ENCODE assay signal across 17 cellular contexts in genomic region chr6:11753798-11754197, GRCh38. TPM values are rescaled to one million over a fixed set of nuclear protein-coding genes. Genes with fewer than 3 reads are reported as not detected.
DNase-seq lines count a peak whose midpoint lies in the region; ATAC-seq, FAIRE-seq and TF ChIP-seq lines count a peak whose summit lies in the region.
"Had no signal": no experiment of that assay in that cellular context is flagged by ENCODE, and none has a peak within 500 bp of the region (broad histone marks: within the 10 kb centered on the region; RNA-seq: fewer than 3 reads in every experiment).

No MANE protein-coding gene starts in this region.

- H3K9me3 Mint-ChIP-seq in astrocyte (ENCODE audit: unreplicated experiment) = peaks cover 12% of the 10 kb centered on the region

- no peak overlapping the region for H3K27ac Mint-ChIP-seq in astrocyte (ENCODE audit: unreplicated experiment)
- H3K27ac Mint-ChIP-seq: CD4-positive, alpha-beta memory T cell had no signal

- CTCF ChIA-PET in HEK293 (lab: Yijun Ruan, JAX) = interaction anchor here (0.8 kb wide), 1 partner anchor 9 kb away, joined by 4 read pairs; no protein-coding TSS in a partner anchor

- H2AFZ ChIP-seq in astrocyte (ENCODE audit: low read depth, low read length) (no peak overlapping the region), keratinocyte (ENCODE audit: control insufficient read depth, low read length) (no peak overlapping the region)

- H3K36me3 ChIP-seq in HEK293 (ENCODE audit: control insufficient read depth in 2 of 2, insufficient read depth in 1 of 2, low read length in 2 of 2) (no peaks in the 10 kb centered on the region), astrocyte (ENCODE audit: insufficient read depth, low read length) (no peaks in the 10 kb centered on the region), keratinocyte (ENCODE audit: control insufficient read depth in 2 of 2, extremely low read depth in 1 of 2, insufficient read depth in 2 of 2, low read length in 2 of 2) (peaks cover 2 to 6% of the 10 kb centered on the region in 2 experiments)
- H3K36me3 ChIP-seq: HAP-1 had no signal

- H3K4me1 ChIP-seq in HEK293 (ENCODE audit: control insufficient read depth, insufficient read depth, low read length) (peaks cover 13% of the 10 kb centered on the region), astrocyte (ENCODE audit: insufficient read depth, low read length) (peaks cover 6% of the 10 kb centered on the region), keratinocyte (ENCODE audit: control insufficient read depth, extremely low read depth, insufficient read depth, low read length) (peaks cover 24% of the 10 kb centered on the region)
- H3K4me1 ChIP-seq: HAP-1 had no signal

- H4K20me1 ChIP-seq in astrocyte (ENCODE audit: insufficient read depth, low read length) (no peaks in the 10 kb centered on the region), keratinocyte (ENCODE audit: control insufficient read depth, extremely low read depth, insufficient read depth, low read length) (no peaks in the 10 kb centered on the region)

- no peaks in the 10 kb centered on the region for H3K27me3 ChIP-seq in astrocyte (ENCODE audit: insufficient read depth, low read length)
- no peaks in the 10 kb centered on the region for H3K27me3 ChIP-seq in keratinocyte (ENCODE audit: control insufficient read depth, extremely low read depth, insufficient read depth, low read length)

- no peak overlapping the region for H3K4me3 ChIP-seq in HEK293 (ENCODE audit: low read depth, low read length)
- no peak overlapping the region for H3K4me3 ChIP-seq in astrocyte (ENCODE audit: insufficient read depth, low read depth, low read length)
- peak overlapping the region in 1 of 3 experiments; percentile 62 for H3K4me3 ChIP-seq in keratinocyte (ENCODE audit: control insufficient read depth in 2 of 3, extremely low read depth in 1 of 3, insufficient read depth in 2 of 3, low read depth in 1 of 3, low read length in 3 of 3)
- H3K4me3 ChIP-seq: HAP-1 had no signal

- ATAC-seq in GM19035 (IDR thresholded peaks at IDR 0.05; ENCODE audit: unreplicated experiment) (no peak), GM19455 (IDR thresholded peaks at IDR 0.05; ENCODE audit: unreplicated experiment) (no peak), GM18519 (IDR thresholded peaks at IDR 0.05; ENCODE audit: low FRiP score, unreplicated experiment) (no peak)

- POLR2A ChIA-PET in HEK293 (lab: Yijun Ruan, JAX) = no interaction called here

- H3K27ac ChIP-seq in HEK293 (ENCODE audit: extremely low read depth, low read depth, low read length) = no peak overlapping the region
- H3K27ac ChIP-seq in astrocyte (ENCODE audit: low read depth, low read length) = no peak overlapping the region
- peak overlapping the region; percentile 87 for H3K27ac ChIP-seq in keratinocyte (ENCODE audit: control insufficient read depth, insufficient read depth, low read length)

- H3K79me2 ChIP-seq in astrocyte (ENCODE audit: insufficient read depth, low read length) = no peaks in the 10 kb centered on the region
- no peaks in the 10 kb centered on the region for H3K79me2 ChIP-seq in keratinocyte (ENCODE audit: control insufficient read depth, insufficient read depth, low read length)

- FAIRE-seq in astrocyte (lab: Jason Lieb, UNC) (no peak), keratinocyte (lab: Jason Lieb, UNC) (no peak)
- FAIRE-seq: G401.6, GM12892, H54 had no signal

- dilution Hi-C loops in keratinocyte (cut with MboI; ENCODE audit: extremely low pct_ligation_motif_present, low sequenced_read_pairs) = no loop called here

- H3K4me1 Mint-ChIP-seq in astrocyte (ENCODE audit: low read depth, unreplicated experiment) = no peaks in the 10 kb centered on the region

- H3K4me2 ChIP-seq in astrocyte (ENCODE audit: low read length) (peak overlapping the region; percentile 43), keratinocyte (ENCODE audit: control insufficient read depth, extremely low read depth, insufficient read depth, low read depth, low read length) (peak overlapping the region; percentile 64)

- DNase-seq in astrocyte (ENCODE audit: low read depth) = no peak
- no peak for DNase-seq in keratinocyte (ENCODE audit: low read depth, low spot score)
- DNase-seq: C1 segment of cervical spinal cord; CD4-positive, alpha-beta memory T cell; COR-L47; DMS153; DND-41; GOT3 had no signal

- no peaks in the 10 kb centered on the region for H3K9me1 ChIP-seq in keratinocyte (ENCODE audit: control insufficient read depth, extremely low read depth, insufficient read depth, low read length)

- H3K36me3 Mint-ChIP-seq in astrocyte (ENCODE audit: low read depth, unreplicated experiment) = no peaks in the 10 kb centered on the region
- H3K36me3 Mint-ChIP-seq: CD4-positive, alpha-beta memory T cell had no signal

- no peaks in the 10 kb centered on the region for H3K27me3 Mint-ChIP-seq in astrocyte (ENCODE audit: low read depth, unreplicated experiment)

- TF ChIP-seq CTCF in HEK293 (tag by site-specific recombination; IDR thresholded peaks at IDR 0.05) (no peak), astrocyte (IDR thresholded peaks at IDR 0.05; ENCODE audit: insufficient read depth, low read depth, low read length) (no peak), keratinocyte (optimal IDR thresholded peaks at IDR 0.05 in 1 of 3, IDR thresholded peaks at IDR 0.05 in 1 of 3, conservative IDR thresholded peaks at IDR 0.05 in 1 of 3; ENCODE audit: extremely low read depth in 1 of 3, insufficient read depth in 2 of 3, low read length in 3 of 3) (no peak)

- H3K9ac ChIP-seq in astrocyte (ENCODE audit: low read length) = no peak overlapping the region
- no peak overlapping the region for H3K9ac ChIP-seq in keratinocyte (ENCODE audit: control insufficient read depth, extremely low read depth, insufficient read depth, low read length)

- H3K9me3 ChIP-seq in HEK293 (ENCODE audit: control insufficient read depth, insufficient read depth, low read depth, low read length) (no peaks in the 10 kb centered on the region), astrocyte (ENCODE audit: insufficient read depth, low read depth, low read length) (peaks cover 2% of the 10 kb centered on the region), keratinocyte (ENCODE audit: control insufficient read depth, low read depth, low read length) (peaks cover 1% of the 10 kb centered on the region)
- H3K9me3 ChIP-seq: HAP-1 had no signal

- H3K4me3 Mint-ChIP-seq in astrocyte (ENCODE audit: unreplicated experiment) = no peak overlapping the region
- H3K4me3 Mint-ChIP-seq: CD4-positive, alpha-beta memory T cell had no signal

TF ChIP-seq in HEK293, 187 proteins besides CTCF, POLR2A, EP300 and RAD21:
- no peak for TF ChIP-seq ZNF266 (tag by site-specific recombination; IDR thresholded peaks at IDR 0.05; ENCODE audit: low read depth)
- TF ChIP-seq ZNF214 (tag by site-specific recombination; IDR thresholded peaks at IDR 0.05; ENCODE audit: borderline replicate concordance) = peak; percentile 91

RNA-seq across cellular contexts. Expression of gene ADTRP, which starts 24.8 kb away (rescaled TPM):
- total RNA-seq in astrocyte = 0.58 and 0.68 TPM in 2 replicates
- 12.7 to 43.5 TPM (median 16.7 TPM) in 3 replicates for polyA plus RNA-seq in keratinocyte
- 38.0 TPM for polyA plus RNA-seq in keratinocyte (2011; ENCODE audit: low read depth)
- 16.9 and 33.9 TPM in 2 replicates for polyA plus RNA-seq in keratinocyte (2011; cell fraction: cytosol; rRNA removed)
- polyA plus RNA-seq in keratinocyte (2011; cell fraction: nucleus; rRNA removed) = 45.0 and 46.5 TPM in 2 replicates
- polyA plus RNA-seq in keratinocyte (2012; ENCODE audit: low replicate concordance) = 6.5 and 42.5 TPM in 2 replicates
- 5.6 to 46.4 TPM (median 21.4 TPM) in 3 replicates for polyA minus RNA-seq in keratinocyte
- polyA minus RNA-seq in keratinocyte (2011; cell fraction: cytosol; rRNA and poly(A)+ RNA removed) = 15.2 TPM
- polyA minus RNA-seq in keratinocyte (2011; cell fraction: nucleus; rRNA and poly(A)+ RNA removed) = 12.8 and 24.5 TPM in 2 replicates
- total RNA-seq: A673 had no signal
